Comparison of ENCODE assay signal across 14 cellular contexts in the genomic region with DNA sequence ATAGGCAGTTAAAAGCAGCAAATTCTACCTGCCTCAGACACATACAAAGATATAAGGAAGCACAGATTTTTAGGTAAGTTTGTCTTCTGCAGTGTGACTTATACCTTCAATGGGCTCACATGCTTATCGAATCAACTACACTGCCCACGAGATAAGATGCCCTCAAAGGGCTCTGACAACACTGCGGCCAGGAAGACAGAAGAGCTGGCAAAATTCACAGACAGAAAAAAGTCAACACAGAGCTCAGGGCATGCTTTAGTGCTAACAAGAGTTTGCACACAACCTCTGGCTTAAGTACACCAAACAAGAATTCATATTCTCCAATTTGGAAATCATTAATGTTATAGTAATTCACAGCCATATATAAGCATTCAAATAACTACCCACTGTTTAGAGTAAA.
"Had no signal": no experiment of that assay in that cellular context is flagged by ENCODE, and none has a peak within 500 bp of the region (broad histone marks: within the 10 kb centered on the region; RNA-seq: fewer than 3 reads in every experiment).

No MANE protein-coding gene starts in this region.

- H3K4me3 Mint-ChIP-seq: activated naive CD8-positive, alpha-beta T cell treated with anti-CD3 and anti-CD28 coated beads, Interleukin-2, amount 10 ng/mL, durations not matched to agents 7 days and 5 days; activated T-cell treated with anti-CD3 and anti-CD28 coated beads, Interleukin-2, amount 50 U/mL, for 24 hours; naive thymus-derived CD8-positive, alpha-beta T cell had no signal

- H3K36me3 ChIP-seq: breast epithelium, ovary, WERI-Rb-1 had no signal

- H3K27me3 ChIP-seq: breast epithelium, ovary, thyroid gland had no signal

- DNase-seq: activated CD4-positive, alpha-beta T cell treated with anti-CD3 and anti-CD28 coated beads, Interleukin-2, amount 50 U/mL, for 1 hour; activated gamma-delta T cell; activated naive CD8-positive, alpha-beta T cell treated with anti-CD3 and anti-CD28 coated beads, Interleukin-2, amount 10 ng/mL, durations not matched to agents 7 days and 5 days; activated T-cell treated with anti-CD3 and anti-CD28 coated beads, Interleukin-2, amount 50 U/mL, for 24 hours; aorta; hippocampal formation; naive thymus-derived CD8-positive, alpha-beta T cell; ovary; small intestine; T1000; thyroid gland; WERI-Rb-1 had no signal

- H3K4me1 ChIP-seq: breast epithelium had no signal

- H3K27ac ChIP-seq: breast epithelium, ovary, thyroid gland, WERI-Rb-1 had no signal

- H3K27ac Mint-ChIP-seq: activated naive CD8-positive, alpha-beta T cell treated with anti-CD3 and anti-CD28 coated beads, Interleukin-2, amount 10 ng/mL, durations not matched to agents 7 days and 5 days; activated T-cell treated with anti-CD3 and anti-CD28 coated beads, Interleukin-2, amount 50 U/mL, for 24 hours had no signal

- ATAC-seq: naive thymus-derived CD8-positive, alpha-beta T cell had no signal

- H3K4me3 ChIP-seq: breast epithelium, lung, ovary, thyroid gland had no signal

- H3K27me3 Mint-ChIP-seq: activated naive CD8-positive, alpha-beta T cell treated with anti-CD3 and anti-CD28 coated beads, Interleukin-2, amount 10 ng/mL, durations not matched to agents 7 days and 5 days; activated T-cell treated with anti-CD3 and anti-CD28 coated beads, Interleukin-2, amount 50 U/mL, for 24 hours; naive thymus-derived CD8-positive, alpha-beta T cell had no signal

- H3K9me3 ChIP-seq: breast epithelium, ovary, thyroid gland had no signal

- H3K9me3 Mint-ChIP-seq: activated naive CD8-positive, alpha-beta T cell treated with anti-CD3 and anti-CD28 coated beads, Interleukin-2, amount 10 ng/mL, durations not matched to agents 7 days and 5 days; activated T-cell treated with anti-CD3 and anti-CD28 coated beads, Interleukin-2, amount 50 U/mL, for 24 hours; naive thymus-derived CD8-positive, alpha-beta T cell had no signal
